ENCODE assay signal across 16 cellular contexts in the genomic region with DNA sequence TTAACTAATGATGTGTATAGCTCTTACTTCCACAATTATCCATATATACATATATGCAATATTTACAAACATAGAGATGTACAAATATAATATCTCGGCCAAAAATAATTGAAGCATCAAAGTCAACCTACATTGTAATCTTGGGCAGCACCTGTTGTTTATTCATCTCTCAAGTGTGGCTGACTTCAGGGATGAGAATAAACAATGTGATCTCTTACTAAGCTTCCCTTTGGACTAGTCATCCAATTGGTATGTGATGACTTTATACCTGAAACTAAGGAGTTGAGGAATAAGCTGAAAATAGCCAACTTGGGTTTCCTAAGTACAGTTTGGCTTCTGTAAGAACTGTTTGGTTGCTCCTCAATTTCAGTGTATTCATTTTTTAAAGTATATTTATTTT.
DNase-seq lines count a peak whose midpoint lies in the region; ATAC-seq, FAIRE-seq and TF ChIP-seq lines count a peak whose summit lies in the region.
"Had no signal": no experiment of that assay in that cellular context is flagged by ENCODE, and none has a peak within 500 bp of the region (broad histone marks: within the 10 kb centered on the region; RNA-seq: fewer than 3 reads in every experiment).

No MANE protein-coding gene starts in this region.

- intact Hi-C loops in gastrocnemius medialis (cut with DNase I; ENCODE audit: low total_unique reads), result loop anchor here (5.0 kb wide), 1 partner anchor 226 kb away; no protein-coding TSS in a partner anchor

- DNase-seq in NCI-H748 (lab: John Stamatoyannopoulos, UW; ENCODE audit: unreplicated experiment) (peak; percentile 21), NCI-H748 treated with DMSO at 0.1 percent for 48 hours (lab: John Stamatoyannopoulos, UW) (no peak), NCI-H510A (lab: John Stamatoyannopoulos, UW) (peak; percentile 37), bronchial epithelial cell (ENCODE audit: low read depth) (peak; percentile 99), gastrocnemius medialis (no peak), type B pancreatic cell (ENCODE audit: extremely low spot score, unreplicated experiment) (no peak), caudate nucleus (lab: John Stamatoyannopoulos, UW) (no peak), BE2C (no peak)
- DNase-seq: aorta, NCI-H1436 treated with DMSO at 0.1 percent for 48 hours, nucleus accumbens had no signal

- H3K27me3 ChIP-seq in bronchial epithelial cell (ENCODE audit: control insufficient read depth, insufficient read depth, low read length), result no peaks in the 10 kb centered on the region
- no peaks in the 10 kb centered on the region for H3K27me3 ChIP-seq in gastrocnemius medialis
- H3K27me3 ChIP-seq in BE2C, result no peaks in the 10 kb centered on the region
- H3K27me3 ChIP-seq: SJSA1 had no signal

- in situ Hi-C loops in gastrocnemius medialis (cut with MboI; ENCODE audit: low sequenced_read_pairs in 4 of 4), result no loop called here

- H3K27me3 Mint-ChIP-seq in type B pancreatic cell, result no peaks in the 10 kb centered on the region
- H3K27me3 Mint-ChIP-seq: stimulated activated memory B cell treated with anti-CD40 and anti-IgM and Interleukin-4, amounts not matched to agents 10 μg/mL and 1 μg/mL and 100 μg/mL, for 72 hours had no signal

- TF ChIP-seq POLR2A in gastrocnemius medialis (IDR thresholded peaks at IDR 0.05), result no peak

- no peak for FAIRE-seq in bronchial epithelial cell (lab: Jason Lieb, UNC)
- FAIRE-seq: GM18507 had no signal

- H3K4me3 ChIP-seq in bronchial epithelial cell (ENCODE audit: low read depth, low read length), result no peak overlapping the region
- no peak overlapping the region for H3K4me3 ChIP-seq in gastrocnemius medialis
- H3K4me3 ChIP-seq in BE2C (ENCODE audit: low read depth, low read length), result no peak overlapping the region
- H3K4me3 ChIP-seq: SJSA1 had no signal

- H3K27ac ChIP-seq in gastrocnemius medialis (no peak overlapping the region), caudate nucleus (ENCODE audit: low read depth, low read length) (no peak overlapping the region)
- H3K27ac ChIP-seq: SJSA1, VCaP had no signal

- H3K36me3 ChIP-seq in bronchial epithelial cell (ENCODE audit: control insufficient read depth, insufficient read depth, low read length) (no peaks in the 10 kb centered on the region), gastrocnemius medialis (no peaks in the 10 kb centered on the region), BE2C (no peaks in the 10 kb centered on the region)
- H3K36me3 ChIP-seq: SJSA1 had no signal

- ATAC-seq in gastrocnemius medialis, result peak; percentile 97 to 99
- ATAC-seq: stimulated activated memory B cell treated with anti-CD40 and anti-IgM and Interleukin-4, amounts not matched to agents 10 μg/mL and 1 μg/mL and 100 μg/mL, for 72 hours had no signal

- TF ChIP-seq CTCF in bronchial epithelial cell (IDR thresholded peaks at IDR 0.05; ENCODE audit: insufficient read depth, low read length, severe bottlenecking) (no peak), gastrocnemius medialis (IDR thresholded peaks at IDR 0.05 in 4 of 5, conservative IDR thresholded peaks at IDR 0.05 in 1 of 5) (no peak), type B pancreatic cell (conservative IDR thresholded peaks at IDR 0.05) (no peak), BE2C (IDR thresholded peaks at IDR 0.05; ENCODE audit: low read depth, low read length) (no peak)

- H3K4me3 Mint-ChIP-seq in type B pancreatic cell, result no peak overlapping the region
- H3K4me3 Mint-ChIP-seq: stimulated activated memory B cell treated with anti-CD40 and anti-IgM and Interleukin-4, amounts not matched to agents 10 μg/mL and 1 μg/mL and 100 μg/mL, for 72 hours had no signal

- H3K4me1 Mint-ChIP-seq in type B pancreatic cell (ENCODE audit: unreplicated experiment), result no peaks in the 10 kb centered on the region
- H3K4me1 Mint-ChIP-seq: stimulated activated memory B cell treated with anti-CD40 and anti-IgM and Interleukin-4, amounts not matched to agents 10 μg/mL and 1 μg/mL and 100 μg/mL, for 72 hours had no signal

- H3K36me3 Mint-ChIP-seq in type B pancreatic cell, result no peaks in the 10 kb centered on the region
- H3K36me3 Mint-ChIP-seq: stimulated activated memory B cell treated with anti-CD40 and anti-IgM and Interleukin-4, amounts not matched to agents 10 μg/mL and 1 μg/mL and 100 μg/mL, for 72 hours had no signal

- peaks cover 4 to 11% of the 10 kb centered on the region in 2 donors for H3K4me1 ChIP-seq in gastrocnemius medialis
- no peaks in the 10 kb centered on the region for H3K4me1 ChIP-seq in BE2C
- H3K4me1 ChIP-seq: SJSA1 had no signal

- H3K27ac Mint-ChIP-seq in type B pancreatic cell, result no peak overlapping the region
- H3K27ac Mint-ChIP-seq: activated T-helper 2 cell treated with anti-CD3 and anti-CD28 coated beads, Interferon-gamma antibody, Interleukin-2, Interleukin-4, amounts not matched to agents 10 μg/mL and 5 μg/mL and 100 μg/mL, durations not matched to agents 14 hours and 24 hours and 36 hours; stimulated activated memory B cell treated with anti-CD40 and anti-IgM and Interleukin-4, amounts not matched to agents 10 μg/mL and 1 μg/mL and 100 μg/mL, for 72 hours had no signal

- H3K9me3 ChIP-seq in gastrocnemius medialis (no peaks in the 10 kb centered on the region), BE2C (no peaks in the 10 kb centered on the region)
- H3K9me3 ChIP-seq: SJSA1 had no signal

- H3K9me3 Mint-ChIP-seq in type B pancreatic cell, result no peaks in the 10 kb centered on the region
- H3K9me3 Mint-ChIP-seq: activated T-helper 2 cell treated with anti-CD3 and anti-CD28 coated beads, Interferon-gamma antibody, Interleukin-2, Interleukin-4, amounts not matched to agents 10 μg/mL and 5 μg/mL and 100 μg/mL, durations not matched to agents 14 hours and 24 hours and 36 hours; stimulated activated memory B cell treated with anti-CD40 and anti-IgM and Interleukin-4, amounts not matched to agents 10 μg/mL and 1 μg/mL and 100 μg/mL, for 72 hours had no signal

Comparison
In these comparisons a context has a peak if more than half of its experiments do, and no peak if none do; other contexts are left out.
1. DNase-seq: peak in NCI-H748 (single experiment), NCI-H510A (single experiment) and bronchial epithelial cell (single experiment); none in NCI-H748 treated with DMSO at 0.1 percent for 48 hours (single experiment), gastrocnemius medialis (0 of 2), type B pancreatic cell (single experiment), caudate nucleus (0 of 61) and BE2C (single experiment).